ENCODE assay signal across 9 cellular contexts in genomic region chr13:80195649-80196048, GRCh38.
"Had no signal": no experiment of that assay in that cellular context is flagged by ENCODE, and none has a peak within 500 bp of the region (broad histone marks: within the 10 kb centered on the region; RNA-seq: fewer than 3 reads in every experiment).

No MANE protein-coding gene starts in this region.

- H3K27me3 Mint-ChIP-seq: IgD-negative memory B cell had no signal

- DNase-seq: IMR-90, Karpas-422, KBM-7, KG1 had no signal

- H3K27ac ChIP-seq: HL-60, KMS-11 had no signal

- H3K4me2 ChIP-seq: KMS-11 had no signal

- H3K4me3 Mint-ChIP-seq: IgD-negative memory B cell had no signal

- H3K4me1 Mint-ChIP-seq: IgD-negative memory B cell had no signal

- H3K27ac Mint-ChIP-seq: IgD-negative memory B cell had no signal

- H3K4me3 ChIP-seq: K562 had no signal

- H3K9ac ChIP-seq: KMS-11 had no signal

- ATAC-seq: HepG2, K562 had no signal
